14 cellular contexts compared by ENCODE assay signal in genomic region chr16:64615647-64616280, GRCh38.
A peak's percentile ranks its signal among the peaks of the same experiment; 100 is the strongest.
DNase-seq lines count a peak whose midpoint lies in the region; ATAC-seq lines count a peak whose summit lies in the region.
"Had no signal": no experiment of that assay in that cellular context is flagged by ENCODE, and none has a peak within 500 bp of the region (broad histone marks: within the 10 kb centered on the region; RNA-seq: fewer than 3 reads in every experiment).

No MANE protein-coding gene starts in this region.

- H2BK12ac ChIP-seq in mesenchymal stem cell (ENCODE audit: low read length in 2 of 2): peak overlapping the region in 1 of 2 experiments; percentile 49

- WGBS in mesenchymal stem cell: 68% methylated on average over 4 of the region's 6 CpGs

- no peaks in the 10 kb centered on the region for H3K79me1 ChIP-seq in mesenchymal stem cell (replicated peaks; ENCODE audit: low read length, poor library complexity, severe bottlenecking)

- no peak overlapping the region for H2BK5ac ChIP-seq in mesenchymal stem cell (ENCODE audit: low read depth, low read length, poor library complexity, severe bottlenecking)

- no peak overlapping the region for H2BK15ac ChIP-seq in mesenchymal stem cell (ENCODE audit: low read depth, poor library complexity, severe bottlenecking)

- peak overlapping the region; percentile 42 for H2AFZ ChIP-seq in mesenchymal stem cell (ENCODE audit: low read depth, low read length)

- no peak overlapping the region for H3K14ac ChIP-seq in mesenchymal stem cell (ENCODE audit: low read length in 2 of 2)

- no peak overlapping the region for H3K27ac Mint-ChIP-seq in activated naive CD4-positive, alpha-beta T cell treated with anti-CD3 and anti-CD28 coated beads, Interleukin-2, amount 50 U/mL, for 72 hours
- H3K27ac Mint-ChIP-seq: activated B cell treated with CpG ODN at 0.5 μM for 24 hours had no signal

- no peak overlapping the region for H3K23ac ChIP-seq in mesenchymal stem cell (ENCODE audit: low read length in 2 of 2)

- no peak overlapping the region for H3K27ac ChIP-seq in mesenchymal stem cell (ENCODE audit: low read length, poor library complexity, severe bottlenecking)
- H3K27ac ChIP-seq: RWPE1, thoracic aorta had no signal

- no peak overlapping the region for H2BK120ac ChIP-seq in mesenchymal stem cell (ENCODE audit: low read depth, low read length)

- no peak overlapping the region for H2AK5ac ChIP-seq in mesenchymal stem cell (ENCODE audit: low read length, severe bottlenecking)

- no peaks in the 10 kb centered on the region for H3K27me3 ChIP-seq in mesenchymal stem cell (ENCODE audit: control insufficient read depth in 1 of 2, insufficient read depth in 1 of 2, low read length in 2 of 2)

- peaks cover 4% of the 10 kb centered on the region for H3K9me3 ChIP-seq in mesenchymal stem cell (ENCODE audit: control insufficient read depth, low read length)
- H3K9me3 ChIP-seq: thoracic aorta had no signal

- DNase-seq in DMS 273 treated with DMSO at 0.1 percent for 48 hours (lab: John Stamatoyannopoulos, UW): peak; percentile 84
- peak; percentile 80 to 85 for DNase-seq in NCI-H2081 (lab: John Stamatoyannopoulos, UW)
- peak; percentile 40 for DNase-seq in brain pericyte (ENCODE audit: low read depth, low spot score)
- DNase-seq in mesenchymal stem cell: peak; percentile 41
- DNase-seq in activated naive CD4-positive, alpha-beta T cell treated with anti-CD3 and anti-CD28 coated beads, Interleukin-2, amount 50 U/mL, for 72 hours (ENCODE audit: low spot score in 2 of 2): no peak
- DNase-seq: activated B cell treated with CpG ODN at 0.5 μM for 24 hours; activated gamma-delta T cell treated with Interleukin-2 at 50 U/mL for 16 hours; Karpas-422; stimulated activated CD4-positive, alpha-beta T cell treated with anti-CD3 and anti-CD28 coated beads, Interleukin-4, amount 100 ng/mL, for 24 hours had no signal

- H3K36me3 Mint-ChIP-seq in activated naive CD4-positive, alpha-beta T cell treated with anti-CD3 and anti-CD28 coated beads, Interleukin-2, amount 50 U/mL, for 72 hours: peaks cover 10 to 36% of the 10 kb centered on the region in 2 donors

- H3K9ac ChIP-seq in mesenchymal stem cell (ENCODE audit: low read length): no peak overlapping the region

- H3K36me3 ChIP-seq in mesenchymal stem cell (ENCODE audit: control insufficient read depth in 1 of 2, insufficient read depth in 2 of 2, low read depth in 1 of 2, low read length in 2 of 2): no peaks in the 10 kb centered on the region
- H3K36me3 ChIP-seq: thoracic aorta had no signal

- H3K4me3 ChIP-seq in mesenchymal stem cell (ENCODE audit: insufficient read depth in 1 of 2, low read depth in 1 of 2, low read length in 2 of 2): no peak overlapping the region
- H3K4me3 ChIP-seq: thoracic aorta had no signal

- no peak overlapping the region for H4K8ac ChIP-seq in mesenchymal stem cell (ENCODE audit: low read length)

- H3K4ac ChIP-seq in mesenchymal stem cell (ENCODE audit: low read depth in 1 of 2, low read length in 2 of 2): no peak overlapping the region

- no peak overlapping the region for H3K4me2 ChIP-seq in mesenchymal stem cell (ENCODE audit: low read length, poor library complexity, severe bottlenecking)

- H3K18ac ChIP-seq in mesenchymal stem cell (ENCODE audit: low read depth in 1 of 2, low read length in 2 of 2): peak overlapping the region in 1 of 2 experiments; percentile 76

- peaks cover 38 to 41% of the 10 kb centered on the region in 2 donors for H3K9me3 Mint-ChIP-seq in activated naive CD4-positive, alpha-beta T cell treated with anti-CD3 and anti-CD28 coated beads, Interleukin-2, amount 50 U/mL, for 72 hours

- peaks cover 6% of the 10 kb centered on the region for H3K4me1 ChIP-seq in mesenchymal stem cell (ENCODE audit: control insufficient read depth, insufficient read depth, low read depth, low read length)

- ATAC-seq in HG02970 (IDR thresholded peaks at IDR 0.05; ENCODE audit: low FRiP score, unreplicated experiment): no peak
- ATAC-seq in activated naive CD4-positive, alpha-beta T cell treated with anti-CD3 and anti-CD28 coated beads, Interleukin-2, amount 50 U/mL, for 72 hours: no peak
- no peak for ATAC-seq in HG03378 (IDR thresholded peaks at IDR 0.05; ENCODE audit: unreplicated experiment)
- ATAC-seq in GM18517 (IDR thresholded peaks at IDR 0.05; ENCODE audit: unreplicated experiment): no peak

- H4K91ac ChIP-seq in mesenchymal stem cell (ENCODE audit: low read length): peak overlapping the region; percentile 62

Comparison
In these comparisons a context has a peak if more than half of its experiments do, and no peak if none do; other contexts are left out.
1. DNase-seq: peak in DMS 273 treated with DMSO at 0.1 percent for 48 hours (single experiment), NCI-H2081 (2 of 2), brain pericyte (single experiment) and mesenchymal stem cell (single experiment); none in activated naive CD4-positive, alpha-beta T cell treated with anti-CD3 and anti-CD28 coated beads, Interleukin-2, amount 50 U/mL, for 72 hours (0 of 2).